In the genomic region with DNA sequence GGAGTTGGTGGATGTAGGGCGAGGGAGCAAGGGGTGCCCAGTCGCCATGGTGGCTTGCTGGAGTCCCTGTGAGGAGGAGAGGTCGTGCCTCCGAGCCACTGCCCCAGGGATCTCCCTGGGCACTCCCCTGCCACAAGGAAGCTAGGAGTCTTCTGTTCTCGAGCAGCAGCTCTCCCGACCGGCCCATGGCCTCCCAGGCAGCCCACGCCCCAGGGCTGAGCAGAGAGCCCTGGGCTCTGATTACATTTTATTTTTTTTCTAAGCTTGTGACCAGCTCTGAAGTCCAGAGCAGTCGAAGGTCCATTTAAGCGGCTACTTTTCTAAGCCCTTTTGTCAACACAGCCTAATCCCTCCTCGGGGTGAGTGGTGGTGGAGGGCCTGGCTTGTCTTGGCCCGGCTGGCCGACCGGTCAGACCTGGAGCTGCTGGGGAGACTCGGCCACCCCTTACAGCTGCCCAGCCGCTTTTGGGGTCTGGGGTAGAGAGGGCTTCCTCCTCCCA, we compare ENCODE assay signal across 1 cellular context.
TF ChIP-seq lines count a peak whose summit lies in the region.

No MANE protein-coding gene starts in this region.

TF ChIP-seq in HCT116, 20 proteins besides CTCF, POLR2A, EP300 and RAD21:
- TF ChIP-seq SIN3A (IDR thresholded peaks at IDR 0.05; ENCODE audit: low read depth) = no peak
- no peak for TF ChIP-seq FOSL1 (IDR thresholded peaks at IDR 0.05; ENCODE audit: low read depth)
- no peak for TF ChIP-seq YY1 (IDR thresholded peaks at IDR 0.05; ENCODE audit: extremely low read depth, insufficient replicate concordance, low read depth, low read length)
- TF ChIP-seq, protein P1, sequence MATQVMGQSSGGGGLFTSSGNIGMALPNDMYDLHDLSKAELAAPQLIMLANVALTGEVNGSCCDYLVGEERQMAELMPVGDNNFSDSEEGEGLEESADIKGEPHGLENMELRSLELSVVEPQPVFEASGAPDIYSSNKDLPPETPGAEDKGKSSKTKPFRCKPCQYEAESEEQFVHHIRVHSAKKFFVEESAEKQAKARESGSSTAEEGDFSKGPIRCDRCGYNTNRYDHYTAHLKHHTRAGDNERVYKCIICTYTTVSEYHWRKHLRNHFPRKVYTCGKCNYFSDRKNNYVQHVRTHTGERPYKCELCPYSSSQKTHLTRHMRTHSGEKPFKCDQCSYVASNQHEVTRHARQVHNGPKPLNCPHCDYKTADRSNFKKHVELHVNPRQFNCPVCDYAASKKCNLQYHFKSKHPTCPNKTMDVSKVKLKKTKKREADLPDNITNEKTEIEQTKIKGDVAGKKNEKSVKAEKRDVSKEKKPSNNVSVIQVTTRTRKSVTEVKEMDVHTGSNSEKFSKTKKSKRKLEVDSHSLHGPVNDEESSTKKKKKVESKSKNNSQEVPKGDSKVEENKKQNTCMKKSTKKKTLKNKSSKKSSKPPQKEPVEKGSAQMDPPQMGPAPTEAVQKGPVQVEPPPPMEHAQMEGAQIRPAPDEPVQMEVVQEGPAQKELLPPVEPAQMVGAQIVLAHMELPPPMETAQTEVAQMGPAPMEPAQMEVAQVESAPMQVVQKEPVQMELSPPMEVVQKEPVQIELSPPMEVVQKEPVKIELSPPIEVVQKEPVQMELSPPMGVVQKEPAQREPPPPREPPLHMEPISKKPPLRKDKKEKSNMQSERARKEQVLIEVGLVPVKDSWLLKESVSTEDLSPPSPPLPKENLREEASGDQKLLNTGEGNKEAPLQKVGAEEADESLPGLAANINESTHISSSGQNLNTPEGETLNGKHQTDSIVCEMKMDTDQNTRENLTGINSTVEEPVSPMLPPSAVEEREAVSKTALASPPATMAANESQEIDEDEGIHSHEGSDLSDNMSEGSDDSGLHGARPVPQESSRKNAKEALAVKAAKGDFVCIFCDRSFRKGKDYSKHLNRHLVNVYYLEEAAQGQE (IDR thresholded peaks at IDR 0.05; ENCODE audit: low read depth) = no peak
- no peak for TF ChIP-seq SRF (IDR thresholded peaks at IDR 0.05; ENCODE audit: low read depth)
- no peak for TF ChIP-seq ZNF274 (IDR thresholded peaks at IDR 0.05; ENCODE audit: low read depth, low read length)
- no peak for TF ChIP-seq ZFX (IDR thresholded peaks at IDR 0.05)
- no peak for TF ChIP-seq CBX3 (IDR thresholded peaks at IDR 0.05; ENCODE audit: low read depth)
